In the genomic region with DNA sequence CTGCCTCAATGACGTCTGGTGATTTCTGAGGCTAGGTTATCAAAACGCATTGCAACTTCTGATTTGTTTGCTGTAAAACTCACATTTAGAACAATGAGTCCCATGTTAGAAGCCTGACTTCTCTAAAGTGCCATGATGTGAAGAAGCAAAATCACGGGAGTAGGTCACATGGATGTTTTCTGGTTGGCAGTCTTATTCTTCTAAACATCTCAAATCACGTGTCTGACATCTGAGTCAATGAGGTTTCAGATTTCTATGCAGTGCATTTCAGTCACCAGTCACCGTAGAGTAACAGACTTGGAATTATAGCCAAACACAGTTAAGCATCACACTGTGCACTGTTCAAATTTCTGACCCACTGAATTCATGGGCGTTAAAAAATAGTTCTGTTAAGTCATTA, we compare ENCODE assay signal across 23 cellular contexts.
"Had no signal": no experiment of that assay in that cellular context is flagged by ENCODE, and none has a peak within 500 bp of the region (broad histone marks: within the 10 kb centered on the region; RNA-seq: fewer than 3 reads in every experiment).

No MANE protein-coding gene starts in this region.

- ATAC-seq: left colon; left lung; lower lobe of right lung; naive thymus-derived CD8-positive, alpha-beta T cell; pancreas; right cardiac atrium; stimulated activated effector memory CD8-positive, alpha-beta T cell treated with anti-CD3 and anti-CD28 coated beads, Interleukin-12 subunit alpha, Interleukin-12 subunit beta, amount 100 ng/mL, for 72 hours; upper lobe of right lung had no signal

- DNase-seq: hypothalamus; immature natural killer cell; kidney; left colon; left lung; lower lobe of right lung; mammary epithelial cell; mesenchymal stem cell; naive thymus-derived CD8-positive, alpha-beta T cell; nucleus accumbens; pancreas; posterior cingulate gyrus; retina; right cardiac atrium; sigmoid colon; small intestine; spleen; stimulated activated CD4-positive, alpha-beta T cell treated with anti-CD3 and anti-CD28 coated beads, Interleukin-4, amount 100 ng/mL, for 24 hours; stimulated activated naive CD4-positive, alpha-beta T cell; tibial artery; trophoblast cell; upper lobe of right lung had no signal
